8 cellular contexts compared by ENCODE assay signal in the genomic region with DNA sequence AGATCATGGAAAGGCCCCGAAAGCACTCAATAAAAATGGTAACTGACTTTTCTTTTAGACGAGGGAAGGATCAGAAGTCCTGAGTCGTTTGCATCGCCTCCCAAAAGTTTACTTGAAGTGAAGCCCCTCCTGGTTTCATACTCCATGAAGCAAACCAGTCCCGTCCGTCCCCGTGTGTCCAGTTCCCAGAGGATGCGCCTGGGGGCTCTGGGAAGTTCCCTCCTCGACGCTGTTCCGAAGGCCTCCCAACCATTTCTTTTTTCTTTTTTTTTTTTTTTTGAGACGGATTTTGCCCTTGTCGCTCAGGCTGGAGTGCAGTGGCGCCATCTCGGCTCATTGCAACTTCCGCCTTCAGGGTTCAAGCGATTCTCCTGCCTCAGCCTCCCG. TPM values are rescaled to one million over a fixed set of nuclear protein-coding genes. Genes with fewer than 3 reads are reported as not detected.
DNase-seq lines count a peak whose midpoint lies in the region; ATAC-seq, FAIRE-seq and TF ChIP-seq lines count a peak whose summit lies in the region.

No MANE protein-coding gene starts in this region.

- H3F3A ChIP-seq in neural cell (ENCODE audit: insufficient read depth, low read length, poor library complexity, severe bottlenecking), result no peaks in the 10 kb centered on the region

- H2AFZ ChIP-seq in OCI-LY7 (ENCODE audit: low read length) (peak overlapping the region; percentile 96), endothelial cell of umbilical vein (ENCODE audit: low read depth, low read length) (peak overlapping the region; percentile 87), neural cell (ENCODE audit: low read depth, low read length) (peak overlapping the region; percentile 86)

- CTCF ChIA-PET in OCI-LY7 (lab: Charles Lee; ENCODE audit: unreplicated experiment), result no interaction called here
- CTCF ChIA-PET in endothelial cell of umbilical vein (lab: Charles Lee), result interaction anchor here (0.7 to 1.8 kb wide), 9 partner anchors 14 to 354 kb away, joined by 3 to 7 read pairs (median 3); a partner anchor contains a TSS

- no peaks in the 10 kb centered on the region for H3K9me2 ChIP-seq in OCI-LY7 (ENCODE audit: insufficient read depth, low read length)
- H3K9me2 ChIP-seq in neural cell (ENCODE audit: insufficient read depth, low read length), result no peaks in the 10 kb centered on the region

- no peaks in the 10 kb centered on the region for H3K9me3 ChIP-seq in BLaER1
- H3K9me3 ChIP-seq in OCI-LY7 (ENCODE audit: low read length), result no peaks in the 10 kb centered on the region
- H3K9me3 ChIP-seq in endothelial cell of umbilical vein (replicated peaks; ENCODE audit: control insufficient read depth, insufficient read depth, low read length), result no peaks in the 10 kb centered on the region
- no peaks in the 10 kb centered on the region for H3K9me3 ChIP-seq in neural cell (ENCODE audit: low read length)

- no peaks in the 10 kb centered on the region for H4K20me1 ChIP-seq in BLaER1
- H4K20me1 ChIP-seq in OCI-LY7 (ENCODE audit: insufficient read depth, low read length), result no peaks in the 10 kb centered on the region
- no peaks in the 10 kb centered on the region for H4K20me1 ChIP-seq in endothelial cell of umbilical vein (replicated peaks; ENCODE audit: control insufficient read depth, extremely low read depth, insufficient read depth, low read length)
- no peaks in the 10 kb centered on the region for H4K20me1 ChIP-seq in neural cell (ENCODE audit: insufficient read depth)

- FAIRE-seq in endothelial cell of umbilical vein (lab: Jason Lieb, UNC), result no peak

- no peaks in the 10 kb centered on the region for H3K27me3 ChIP-seq in BLaER1
- H3K27me3 ChIP-seq in endothelial cell of umbilical vein (ENCODE audit: control insufficient read depth in 2 of 2, insufficient read depth in 2 of 2, low read length in 2 of 2), result no peaks in the 10 kb centered on the region
- H3K27me3 ChIP-seq in neural cell (ENCODE audit: insufficient read depth, low read depth, low read length), result no peaks in the 10 kb centered on the region

- dilution Hi-C loops in endothelial cell of umbilical vein (cut with MboI; ENCODE audit: extremely low pct_ligation_motif_present, low sequenced_read_pairs), result no loop called here

- H3K79me2 ChIP-seq in OCI-LY7 (ENCODE audit: insufficient read depth, low read depth, low read length) (no peaks in the 10 kb centered on the region), endothelial cell of umbilical vein (ENCODE audit: control insufficient read depth, insufficient read depth, low read length) (no peaks in the 10 kb centered on the region), neural cell (replicated peaks; ENCODE audit: insufficient read depth, low read length) (peaks cover 9% of the 10 kb centered on the region)

- DNase-seq in OCI-LY7 (ENCODE audit: low spot score), result no peak
- DNase-seq in endothelial cell of umbilical vein (ENCODE audit: low read depth, low spot score), result no peak
- DNase-seq in NCI-H1105 (lab: John Stamatoyannopoulos, UW), result no peak
- no peak for DNase-seq in hypothalamus (lab: John Stamatoyannopoulos, UW)

- no peaks in the 10 kb centered on the region for H3K9me1 ChIP-seq in endothelial cell of umbilical vein (replicated peaks; ENCODE audit: control insufficient read depth, extremely low read depth, insufficient read depth, low read length)

- H3K4me1 ChIP-seq in BLaER1 (peaks cover 36% of the 10 kb centered on the region), OCI-LY7 (ENCODE audit: insufficient read depth, low read length, poor library complexity, severe bottlenecking) (peaks cover 9% of the 10 kb centered on the region), endothelial cell of umbilical vein (ENCODE audit: control insufficient read depth, extremely low read depth, insufficient read depth, low read length) (peaks cover 4% of the 10 kb centered on the region)

- BruUV-seq in OCI-LY7 (replicated peaks; lab: Mats Ljungman, UMichigan) (TSS peak; percentile 94), endothelial cell of umbilical vein (replicated peaks; lab: Mats Ljungman, UMichigan) (TSS peak; percentile 86)

- peak overlapping the region; percentile 89 for H3K9ac ChIP-seq in BLaER1
- H3K9ac ChIP-seq in endothelial cell of umbilical vein (replicated peaks; ENCODE audit: extremely low read depth, insufficient read depth, low read length), result peak overlapping the region; percentile 93
- peak overlapping the region; percentile 91 for H3K9ac ChIP-seq in neural cell (ENCODE audit: low read length)

- TF ChIP-seq CTCF in OCI-LY7 (conservative IDR thresholded peaks at IDR 0.05; ENCODE audit: low read length) (no peak), endothelial cell of umbilical vein (IDR thresholded peaks at IDR 0.05; ENCODE audit: extremely low read depth in 1 of 2, insufficient read depth in 1 of 2, low read depth in 1 of 2, low read length in 2 of 2) (no peak), neural cell (IDR thresholded peaks at IDR 0.05; ENCODE audit: poor library complexity, severe bottlenecking) (no peak)

- H3K36me3 ChIP-seq in BLaER1 (peaks cover 23% of the 10 kb centered on the region), OCI-LY7 (ENCODE audit: insufficient read depth, low read length) (peaks cover 23% of the 10 kb centered on the region), endothelial cell of umbilical vein (ENCODE audit: control insufficient read depth in 2 of 2, extremely low read depth in 1 of 2, insufficient read depth in 2 of 2, low read length in 2 of 2) (peaks cover 8 to 11% of the 10 kb centered on the region in 2 experiments), neural cell (ENCODE audit: insufficient read depth, low read length) (no peaks in the 10 kb centered on the region)

- TF ChIP-seq RAD21 in neural cell (conservative IDR thresholded peaks at IDR 0.05), result no peak

- H3K4me2 ChIP-seq in BLaER1, result peak overlapping the region; percentile 92
- peak overlapping the region; percentile 88 for H3K4me2 ChIP-seq in OCI-LY7 (ENCODE audit: low read length)
- peak overlapping the region; percentile 66 for H3K4me2 ChIP-seq in endothelial cell of umbilical vein (ENCODE audit: insufficient read depth, low read length)
- H3K4me2 ChIP-seq in neural cell (ENCODE audit: low read length), result peak overlapping the region; percentile 66

- ATAC-seq in esophagus mucosa, result no peak
- ATAC-seq in HG02870 (IDR thresholded peaks at IDR 0.05; ENCODE audit: unreplicated experiment), result no peak

- peak overlapping the region; percentile 90 for H3K27ac ChIP-seq in BLaER1
- peak overlapping the region; percentile 26 for H3K27ac ChIP-seq in OCI-LY7 (ENCODE audit: low read depth, low read length, poor library complexity, severe bottlenecking)
- peak overlapping the region; percentile 89 for H3K27ac ChIP-seq in endothelial cell of umbilical vein (ENCODE audit: insufficient read depth, low read depth, low read length)
- H3K27ac ChIP-seq in neural cell (ENCODE audit: low read length), result peak overlapping the region; percentile 88

- TF ChIP-seq EP300 in neural cell (conservative IDR thresholded peaks at IDR 0.05; ENCODE audit: poor library complexity, severe bottlenecking), result no peak

- TF ChIP-seq POLR2A in endothelial cell of umbilical vein (IDR thresholded peaks at IDR 0.05; ENCODE audit: low read depth, low read length), result no peak

- POLR2A ChIA-PET in OCI-LY7 (lab: Charles Lee) (interaction anchor here (0.6 to 1.3 kb wide), 6 partner anchors 16 to 676 kb away, joined by 3 to 5 read pairs (median 4); no protein-coding TSS in a partner anchor), endothelial cell of umbilical vein (lab: Charles Lee) (interaction anchor here (0.6 to 1.3 kb wide), 2 partner anchors 13 to 16 kb away, joined by 3 to 7 read pairs; a partner anchor contains a TSS)

- H3K4me3 ChIP-seq in BLaER1 (peak overlapping the region; percentile 79), OCI-LY7 (ENCODE audit: low read depth, low read length, poor library complexity, severe bottlenecking) (peak overlapping the region; percentile 75), endothelial cell of umbilical vein (replicated peaks in 1 of 3; ENCODE audit: insufficient read depth in 1 of 3, low read depth in 1 of 3, low read length in 3 of 3) (peak overlapping the region; percentile 46 to 67 (median 50)), neural cell (ENCODE audit: low read length) (peak overlapping the region; percentile 80)

- intact Hi-C loops in OCI-LY7 (cut with micrococcal nuclease; ENCODE audit: unreplicated experiment), result no loop called here
- intact Hi-C loops in endothelial cell of umbilical vein (cut with micrococcal nuclease), result loop anchor here (1.0 kb wide), 1 partner anchor 13 kb away; a partner anchor contains a TSS

RNA-seq across cellular contexts. Expression of a gene that starts 0.7 kb away (rescaled TPM):
- total RNA-seq in OCI-LY7 (2014; rRNA removed; shearing (Covaris generic)), result 0.82 and 1.4 TPM in 2 replicates
- total RNA-seq in OCI-LY7 (2022) (2.0 and 3.5 TPM in 2 replicates), endothelial cell of umbilical vein (4.6 and 7.6 TPM in 2 replicates), esophagus mucosa (7.3 TPM)
- polyA plus RNA-seq in endothelial cell of umbilical vein (8.3 and 9.6 TPM in 2 replicates), neural cell (16.2 and 20.7 TPM in 2 replicates)
- polyA plus RNA-seq in endothelial cell of umbilical vein (2011; cell fraction: cytosol; rRNA removed), result 6.7 and 7.9 TPM in 2 replicates
- polyA plus RNA-seq in endothelial cell of umbilical vein (2011; cell fraction: nucleus; rRNA removed), result 4.7 and 4.9 TPM in 2 replicates
- 3.9 and 5.3 TPM in 2 replicates for polyA plus RNA-seq in endothelial cell of umbilical vein (2012)
- polyA minus RNA-seq in endothelial cell of umbilical vein (6.3 and 9.4 TPM in 2 replicates), neural cell (22.2 and 25.6 TPM in 2 replicates)
- polyA minus RNA-seq in endothelial cell of umbilical vein (2011; cell fraction: cytosol; rRNA and poly(A)+ RNA removed), result 5.2 TPM
- polyA minus RNA-seq in endothelial cell of umbilical vein (2011; cell fraction: nucleus; rRNA and poly(A)+ RNA removed), result 5.2 and 5.9 TPM in 2 replicates

RNA-seq across cellular contexts. Expression of a gene that starts 13.3 kb away (rescaled TPM):
- total RNA-seq in OCI-LY7 (2014; rRNA removed; shearing (Covaris generic)), result 112 and 114 TPM in 2 replicates
- total RNA-seq in OCI-LY7 (2022) (116 and 119 TPM in 2 replicates), endothelial cell of umbilical vein (105 and 106 TPM in 2 replicates), esophagus mucosa (89.4 TPM)
- polyA plus RNA-seq in endothelial cell of umbilical vein (45.6 and 47.1 TPM in 2 replicates), neural cell (64.7 and 65.6 TPM in 2 replicates)
- polyA plus RNA-seq in endothelial cell of umbilical vein (2011; cell fraction: cytosol; rRNA removed), result 85.2 and 91.3 TPM in 2 replicates
- 47.8 and 51.8 TPM in 2 replicates for polyA plus RNA-seq in endothelial cell of umbilical vein (2011; cell fraction: nucleus; rRNA removed)
- polyA plus RNA-seq in endothelial cell of umbilical vein (2012), result 74.2 and 75.3 TPM in 2 replicates
- polyA minus RNA-seq in endothelial cell of umbilical vein (18.9 and 19.9 TPM in 2 replicates), neural cell (17.5 and 22.7 TPM in 2 replicates)
- polyA minus RNA-seq in endothelial cell of umbilical vein (2011; cell fraction: cytosol; rRNA and poly(A)+ RNA removed), result 27.7 TPM
- 13.2 and 13.6 TPM in 2 replicates for polyA minus RNA-seq in endothelial cell of umbilical vein (2011; cell fraction: nucleus; rRNA and poly(A)+ RNA removed)

RNA-seq across cellular contexts. Expression of a gene that starts 31.8 kb away (rescaled TPM):
- not detected in 2 replicates for total RNA-seq in OCI-LY7 (2014; rRNA removed; shearing (Covaris generic))
- total RNA-seq in OCI-LY7 (2022) (not detected in 2 replicates), endothelial cell of umbilical vein (not detected in 2 replicates), esophagus mucosa (3.2 TPM)
- polyA plus RNA-seq in endothelial cell of umbilical vein (not detected in 2 replicates), neural cell (not detected in 2 replicates)
- not detected in 2 replicates for polyA plus RNA-seq in endothelial cell of umbilical vein (2011; cell fraction: cytosol; rRNA removed)
- not detected in 2 replicates for polyA plus RNA-seq in endothelial cell of umbilical vein (2011; cell fraction: nucleus; rRNA removed)
- not detected in 2 replicates for polyA plus RNA-seq in endothelial cell of umbilical vein (2012)
- polyA minus RNA-seq in endothelial cell of umbilical vein (0.28 TPM in 1 of 2 replicates, not detected in the other), neural cell (not detected in 2 replicates)
- polyA minus RNA-seq in endothelial cell of umbilical vein (2011; cell fraction: cytosol; rRNA and poly(A)+ RNA removed), result not detected
- polyA minus RNA-seq in endothelial cell of umbilical vein (2011; cell fraction: nucleus; rRNA and poly(A)+ RNA removed), result not detected in 2 replicates

RNA-seq across cellular contexts. Expression of a gene that starts 53.2 kb away (rescaled TPM):
- 42.3 and 43.2 TPM in 2 replicates for total RNA-seq in OCI-LY7 (2014; rRNA removed; shearing (Covaris generic))
- total RNA-seq in OCI-LY7 (2022), result 132 and 133 TPM in 2 replicates
- total RNA-seq in endothelial cell of umbilical vein, result 38.2 and 40.3 TPM in 2 replicates
- polyA plus RNA-seq in endothelial cell of umbilical vein, result 76.9 and 98.5 TPM in 2 replicates
- polyA plus RNA-seq in endothelial cell of umbilical vein (2011; cell fraction: cytosol; rRNA removed), result 79.3 and 82.5 TPM in 2 replicates
- polyA plus RNA-seq in endothelial cell of umbilical vein (2011; cell fraction: nucleus; rRNA removed), result 19.2 and 23.5 TPM in 2 replicates
- polyA plus RNA-seq in endothelial cell of umbilical vein (2012), result 39.0 and 62.6 TPM in 2 replicates
- polyA minus RNA-seq in endothelial cell of umbilical vein, result 35.9 and 40.8 TPM in 2 replicates
- 26.2 TPM for polyA minus RNA-seq in endothelial cell of umbilical vein (2011; cell fraction: cytosol; rRNA and poly(A)+ RNA removed)
- polyA minus RNA-seq in endothelial cell of umbilical vein (2011; cell fraction: nucleus; rRNA and poly(A)+ RNA removed), result 7.1 and 8.3 TPM in 2 replicates
- polyA plus RNA-seq in neural cell, result 1.3 and 3.2 TPM in 2 replicates
- polyA minus RNA-seq in neural cell, result 1.0 and 2.7 TPM in 2 replicates
- 22.7 TPM for total RNA-seq in esophagus mucosa

Comparison
In these comparisons a context has a peak if more than half of its experiments do, and no peak if none do; other contexts are left out.
1. H3K27ac ChIP-seq: peak in every context shown above with its lines; median percentile 90 in BLaER1; 89 in endothelial cell of umbilical vein; 88 in neural cell; 26 in OCI-LY7.